In the genomic region with DNA sequence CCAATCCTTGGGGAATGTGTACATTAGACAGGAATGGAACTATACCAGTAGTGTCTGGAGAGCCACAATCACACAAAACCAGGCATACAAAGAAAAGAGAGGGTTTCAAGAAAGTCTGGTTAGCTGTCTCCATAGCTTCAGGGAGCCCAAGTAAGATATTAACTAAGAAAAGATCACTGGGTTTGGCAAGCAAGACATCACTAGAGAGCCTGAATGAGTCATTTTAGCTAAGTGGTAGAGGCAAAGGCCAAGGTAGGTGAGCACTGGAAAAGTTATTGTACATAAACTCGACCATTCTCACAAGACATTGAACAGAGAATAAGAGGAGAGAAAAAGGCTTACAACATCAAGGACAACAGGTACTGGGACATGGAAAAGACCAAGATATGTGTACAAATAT, we compare ENCODE assay signal across 26 cellular contexts.
"Had no signal": no experiment of that assay in that cellular context is flagged by ENCODE, and none has a peak within 500 bp of the region (broad histone marks: within the 10 kb centered on the region; RNA-seq: fewer than 3 reads in every experiment).

No MANE protein-coding gene starts in this region.

- H3K4me1 ChIP-seq: breast epithelium, heart right ventricle, pancreas, psoas muscle, right atrium auricular region, spleen, suprapubic skin, tibial artery, upper lobe of right lung had no signal

- H3K27ac Mint-ChIP-seq: activated CD4-positive, alpha-beta memory T cell treated with anti-CD3 and anti-CD28 coated beads, Interleukin-2, amount 10 ng/mL, durations not matched to agents 7 days and 5 days; activated CD4-positive, alpha-beta T cell treated with anti-CD3 and anti-CD28 coated beads, Interleukin-2, amount 10 ng/mL, durations not matched to agents 24 days and 14 days; activated T-cell treated with anti-CD3 and anti-CD28 coated beads, Interleukin-2, amount 50 U/mL, for 24 hours; mesothelial cell of epicardium; naive B cell had no signal

- H3K27ac ChIP-seq: breast epithelium, epithelial cell of prostate, heart right ventricle, pancreas, psoas muscle, right atrium auricular region, spleen, suprapubic skin, tibial artery, upper lobe of right lung, VCaP had no signal

- DNase-seq: activated CD4-positive, alpha-beta memory T cell treated with anti-CD3 and anti-CD28 coated beads, Interleukin-2, amount 10 ng/mL, durations not matched to agents 7 days and 5 days; activated CD4-positive, alpha-beta T cell treated with anti-CD3 and anti-CD28 coated beads, Interleukin-2, amount 10 ng/mL, durations not matched to agents 24 days and 14 days; activated CD8-positive, alpha-beta memory T cell treated with anti-CD3 and anti-CD28 coated beads, Interleukin-2, amount 50 U/mL, for 48 hours; activated gamma-delta T cell treated with Interleukin-2 at 50 U/mL for 16 hours; activated naive CD4-positive, alpha-beta T cell treated with anti-CD3 and anti-CD28 coated beads, Interleukin-2, amount 50 U/mL, for 16 hours; activated T-cell treated with anti-CD3 and anti-CD28 coated beads, Interleukin-2, amount 50 U/mL, for 24 hours; amniotic stem cell; dermis blood vessel endothelial cell; effector CD4-positive, alpha-beta T cell; heart right ventricle; left cardiac atrium; mammary epithelial cell; naive B cell; pancreas; psoas muscle; spleen; stimulated activated naive CD4-positive, alpha-beta T cell; tibial artery; upper lobe of right lung had no signal

- H3K9me3 ChIP-seq: pancreas, suprapubic skin had no signal

- H3K4me1 Mint-ChIP-seq: activated CD4-positive, alpha-beta memory T cell treated with anti-CD3 and anti-CD28 coated beads, Interleukin-2, amount 10 ng/mL, durations not matched to agents 7 days and 5 days; activated CD4-positive, alpha-beta T cell treated with anti-CD3 and anti-CD28 coated beads, Interleukin-2, amount 10 ng/mL, durations not matched to agents 24 days and 14 days; mesothelial cell of epicardium; naive B cell had no signal

- H3K27me3 Mint-ChIP-seq: activated CD4-positive, alpha-beta T cell treated with anti-CD3 and anti-CD28 coated beads, Interleukin-2, amount 10 ng/mL, durations not matched to agents 24 days and 14 days had no signal

- H3K4me3 ChIP-seq: breast epithelium, heart right ventricle, pancreas, psoas muscle, right atrium auricular region, spleen, suprapubic skin, tibial artery, upper lobe of right lung had no signal

- H3K27me3 ChIP-seq: breast epithelium, pancreas, right atrium auricular region, suprapubic skin, upper lobe of right lung had no signal

- ATAC-seq: activated CD4-positive, CD25-positive, alpha-beta regulatory T cell treated with anti-CD3 and anti-CD28 coated beads, Interleukin-2, amount 50 U/mL, for 24 hours; heart right ventricle; left cardiac atrium; pancreas; psoas muscle; upper lobe of right lung had no signal

- H3K4me3 Mint-ChIP-seq: activated CD4-positive, alpha-beta memory T cell treated with anti-CD3 and anti-CD28 coated beads, Interleukin-2, amount 10 ng/mL, durations not matched to agents 7 days and 5 days; activated CD4-positive, alpha-beta T cell treated with anti-CD3 and anti-CD28 coated beads, Interleukin-2, amount 10 ng/mL, durations not matched to agents 24 days and 14 days; activated T-cell treated with anti-CD3 and anti-CD28 coated beads, Interleukin-2, amount 50 U/mL, for 24 hours; mesothelial cell of epicardium; naive B cell had no signal

- H3K36me3 ChIP-seq: breast epithelium, heart right ventricle, pancreas, right atrium auricular region, spleen, suprapubic skin, tibial artery, upper lobe of right lung had no signal
